ENCODE assay signal across 8 cellular contexts in the genomic region with DNA sequence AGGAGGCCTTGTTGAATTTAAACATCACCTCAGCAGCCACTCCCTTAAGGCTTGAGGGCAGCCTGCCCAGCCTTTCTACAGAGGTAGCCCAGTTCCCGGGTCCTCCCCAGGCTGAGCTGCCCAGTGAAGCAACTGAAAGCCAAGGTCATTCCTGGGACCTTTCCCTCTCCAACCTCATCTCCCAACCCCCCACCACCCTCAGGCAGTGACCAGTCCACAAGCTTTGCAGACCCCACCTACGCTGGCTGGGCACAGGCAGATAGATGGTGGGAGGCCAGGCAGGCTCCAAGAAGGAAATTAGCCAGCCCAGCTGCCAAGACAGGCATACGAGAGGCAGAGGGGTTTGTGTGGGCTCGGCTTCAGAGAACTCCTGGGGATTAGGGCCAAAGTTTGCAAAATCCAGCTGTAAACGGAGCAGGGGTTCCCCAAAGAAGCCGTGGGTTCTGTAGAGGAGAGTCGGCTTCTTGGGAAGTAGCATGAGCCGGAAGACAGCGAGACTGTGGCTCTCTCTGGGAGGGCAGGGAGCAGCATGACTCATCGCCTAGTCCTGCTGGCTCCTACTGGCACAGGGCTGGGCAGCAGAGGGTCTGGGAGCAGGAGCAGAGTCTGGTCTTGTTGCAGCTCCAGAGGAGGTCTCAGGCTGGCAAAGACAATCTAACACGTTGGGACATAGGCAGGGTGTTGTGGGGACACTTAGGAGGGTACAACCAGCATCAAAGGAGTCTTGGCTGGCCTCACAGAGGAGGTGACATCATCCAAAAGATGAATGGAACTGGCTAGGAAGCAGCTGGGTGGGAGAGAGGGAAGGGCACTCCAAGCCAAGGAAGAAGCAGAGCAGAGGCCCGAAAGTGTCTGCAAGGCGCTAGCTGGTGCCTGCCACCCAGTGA. TPM values are rescaled to one million over a fixed set of nuclear protein-coding genes. Genes with fewer than 3 reads are reported as not detected.
A peak's percentile ranks its signal among the peaks of the same experiment; 100 is the strongest.
DNase-seq lines count a peak whose midpoint lies in the region; ATAC-seq and TF ChIP-seq lines count a peak whose summit lies in the region.

No MANE protein-coding gene starts in this region.

- no peaks in the 10 kb centered on the region for H3K9me3 ChIP-seq in adrenal gland (replicated peaks in 1 of 3)
- H3K9me3 ChIP-seq in heart right ventricle = no peaks in the 10 kb centered on the region

- H3K27ac Mint-ChIP-seq in CD14-positive monocyte = peak overlapping the region in 6 of 7 donors; percentile 6 to 83 (median 54)

- intact Hi-C loops in CD14-positive monocyte (cut with micrococcal nuclease) (loop anchor here in 1 of 2 donors (5.0 to 10.0 kb wide), 2 partner anchors 221 to 1167 kb away; a partner anchor contains a TSS), adrenal gland (cut with DNase I) (no loop called here), heart right ventricle (cut with DNase I) (loop anchor here in 2 of 10 donors (5.0 kb wide), 2 partner anchors 126 to 221 kb away; a partner anchor contains a TSS)

- H3K4me3 ChIP-seq in adrenal gland = no peak overlapping the region
- peak overlapping the region in 7 of 10 donors; percentile 7 to 33 (median 17) for H3K4me3 ChIP-seq in heart right ventricle

- ATAC-seq in heart right ventricle = peak; percentile 35 to 79 (median 75)
- no peak for ATAC-seq in GM21619 (IDR thresholded peaks at IDR 0.05; ENCODE audit: unreplicated experiment)
- ATAC-seq in HG03342 (IDR thresholded peaks at IDR 0.05; ENCODE audit: unreplicated experiment) = no peak

- peak in 1 of 2 donors; percentile 68 for TF ChIP-seq POLR2A in adrenal gland (IDR thresholded peaks at IDR 0.05)

- H3K9me3 Mint-ChIP-seq in CD14-positive monocyte = no peaks in the 10 kb centered on the region

- peaks cover 0 to 5% of the 10 kb centered on the region in 2 donors for H3K36me3 ChIP-seq in adrenal gland (replicated peaks in 1 of 2)
- peaks cover 0 to 13% (median 0%) of the 10 kb centered on the region in 9 donors for H3K36me3 ChIP-seq in heart right ventricle

- DNase-seq in CD14-positive monocyte (ENCODE audit: low spot score) (peak; percentile 76), HuH-7.5 (ENCODE audit: low spot score) (peak; percentile 71), adrenal gland (peak; percentile 75 to 94 (median 90)), heart right ventricle (peak; percentile 67 to 72), pons (ENCODE audit: low spot score) (peak; percentile 89), GM10248 (ENCODE audit: extremely low spot score) (no peak)

- POLR2A ChIA-PET in GM10248 (lab: Yijun Ruan, JAX) = interaction anchor here (0.7 to 0.9 kb wide), 2 partner anchors 10 to 14 kb away, joined by 3 read pairs; no protein-coding TSS in a partner anchor

- H3K4me1 ChIP-seq in adrenal gland (replicated peaks in 1 of 2) (peaks cover 35 to 52% of the 10 kb centered on the region in 2 donors), heart right ventricle (peaks cover 18 to 54% (median 48%) of the 10 kb centered on the region in 9 donors)

- peaks cover 52% of the 10 kb centered on the region for H3K4me1 Mint-ChIP-seq in CD14-positive monocyte

- TF ChIP-seq CTCF in CD14-positive monocyte (IDR thresholded peaks at IDR 0.05) = no peak
- no peak for TF ChIP-seq CTCF in adrenal gland (IDR thresholded peaks at IDR 0.05)
- TF ChIP-seq CTCF in heart right ventricle (IDR thresholded peaks at IDR 0.05) = no peak
- no peak for TF ChIP-seq CTCF in GM10248 (IDR thresholded peaks at IDR 0.05; ENCODE audit: control extremely low read depth, extremely low read depth, low read depth, missing control alignments)

- CTCF ChIA-PET in GM10248 (lab: Yijun Ruan, JAX) = interaction anchor here (1.2 to 10.9 kb wide), 4 partner anchors 14 to 60 kb away, joined by 3 to 142 read pairs (median 59); no protein-coding TSS in a partner anchor

- peaks cover 10 to 11% of the 10 kb centered on the region in 2 donors for H3K36me3 Mint-ChIP-seq in CD14-positive monocyte

- peaks cover 4 to 17% (median 9%) of the 10 kb centered on the region in 3 donors for H3K27me3 Mint-ChIP-seq in CD14-positive monocyte (ENCODE audit: low read depth in 3 of 3)

- peak overlapping the region; percentile 66 to 77 for H3K4me3 Mint-ChIP-seq in CD14-positive monocyte

- H3K27ac ChIP-seq in adrenal gland = peak overlapping the region; percentile 71 to 92 (median 86)
- peak overlapping the region; percentile 73 to 98 (median 88) for H3K27ac ChIP-seq in heart right ventricle

- 5 to 12% (median 9%) methylated on average over 10 to 13 of the region's 13 CpGs for WGBS in adrenal gland, 4 donors
- 29 to 41% methylated on average over 13 of the region's 13 CpGs for WGBS in heart right ventricle, 2 donors

- H3K27me3 ChIP-seq in adrenal gland = no peaks in the 10 kb centered on the region
- H3K27me3 ChIP-seq in heart right ventricle = no peaks in the 10 kb centered on the region

RNA-seq across cellular contexts. Expression of a gene that starts 2.8 kb away (rescaled TPM):
- polyA plus RNA-seq in CD14-positive monocyte = 1 to 10 TPM; 5.2 to 5.8 TPM
- 10 to 100 TPM in 7 of 8 donors, 1 to 10 TPM in 1; 5.8 to 53.0 (median 19.8) TPM for total RNA-seq in adrenal gland
- 10 to 100 TPM in 2 of 3 donors, 1 to 10 TPM in 1; 3.2 to 17.0 (median 11.8) TPM for polyA plus RNA-seq in adrenal gland
- 10 to 100 TPM in 1 of 10 donors, 1 to 10 TPM in 9; 2.9 to 10.9 (median 4.9) TPM for total RNA-seq in heart right ventricle
- 1 to 10 TPM; 4.5 to 5.2 TPM for polyA plus RNA-seq in heart right ventricle

RNA-seq across cellular contexts. Expression of a gene that starts 43.0 kb away (rescaled TPM):
- polyA plus RNA-seq in CD14-positive monocyte (10 to 100 TPM; 79.2 to 99.8 TPM), adrenal gland (10 to 100 TPM; 37.8 to 67.4 (median 43.4) TPM), heart right ventricle (10 to 100 TPM; 33.8 to 34.0 TPM)
- total RNA-seq in adrenal gland (10 to 100 TPM; 45.7 to 74.5 (median 56.0) TPM), heart right ventricle (10 to 100 TPM; 27.8 to 59.9 (median 38.0) TPM)

Comparison
In these comparisons a context has a peak if more than half of its experiments do, and no peak if none do; other contexts are left out.
1. H3K4me3 ChIP-seq: peak in heart right ventricle (7 of 10); none in adrenal gland (0 of 4).
2. ATAC-seq: peak in heart right ventricle (8 of 8); none in GM21619 (single experiment) and HG03342 (single experiment).